8 cellular contexts compared by ENCODE assay signal in genomic region chr5:140344683-140345423, GRCh38. TPM values are rescaled to one million over a fixed set of nuclear protein-coding genes. Genes with fewer than 3 reads are reported as not detected.
DNase-seq lines count a peak whose midpoint lies in the region; ATAC-seq, FAIRE-seq and TF ChIP-seq lines count a peak whose summit lies in the region.

No MANE protein-coding gene starts in this region.

- intact Hi-C loops in kidney (cut with DNase I): loop anchor here (5.0 kb wide), 1 partner anchor 98 kb away; no protein-coding TSS in a partner anchor
- intact Hi-C loops in stomach (cut with DNase I; ENCODE audit: low total_unique reads): loop anchor here (5.0 kb wide), 1 partner anchor 98 kb away; no protein-coding TSS in a partner anchor

- peak overlapping the region; percentile 8 to 57 for H3K9ac ChIP-seq in kidney (ENCODE audit: low read length in 2 of 2)

- peaks cover 2% of the 10 kb centered on the region for H3K36me3 Mint-ChIP-seq in activated T-cell treated with anti-CD3 and anti-CD28 coated beads, Interleukin-2, amount 50 U/mL, for 4 hours (ENCODE audit: insufficient read depth)

- ATAC-seq in activated T-cell treated with anti-CD3 and anti-CD28 coated beads, Interleukin-2, amount 50 U/mL, for 4 hours: peak; percentile 29 to 41

- peaks cover 2% of the 10 kb centered on the region for H3K27me3 Mint-ChIP-seq in activated T-cell treated with anti-CD3 and anti-CD28 coated beads, Interleukin-2, amount 50 U/mL, for 4 hours (ENCODE audit: low read depth)

- H3K9me3 ChIP-seq in kidney (ENCODE audit: control insufficient read depth in 1 of 2, low read length in 2 of 2) (no peaks in the 10 kb centered on the region), stomach (no peaks in the 10 kb centered on the region)

- no peaks in the 10 kb centered on the region for H3K27me3 ChIP-seq in stomach

- peak; percentile 7 for DNase-seq in activated T-cell treated with anti-CD3 and anti-CD28 coated beads, Interleukin-2, amount 50 U/mL, for 4 hours
- DNase-seq in activated T-cell treated with anti-CD3 and anti-CD28 coated beads, Interleukin-2, amount 50 U/mL, for 1 hour: no peak
- DNase-seq in activated naive CD4-positive, alpha-beta T cell treated with anti-CD3 and anti-CD28 coated beads, Interleukin-2, amount 50 U/mL, for 16 hours: peak; percentile 27
- DNase-seq in kidney: no peak
- peak; percentile 53 for DNase-seq in stomach
- no peak for DNase-seq in DMS 273 (lab: John Stamatoyannopoulos, UW; ENCODE audit: unreplicated experiment)
- no peak for DNase-seq in ecto neural progenitor cell (ENCODE audit: low spot score)
- DNase-seq in NCI-H187 (lab: John Stamatoyannopoulos, UW): no peak

- H3K4me3 ChIP-seq in kidney (ENCODE audit: low read length in 2 of 2): peak overlapping the region; percentile 43 to 69
- peak overlapping the region; percentile 74 to 91 (median 88) for H3K4me3 ChIP-seq in stomach

- no peak for TF ChIP-seq EP300 in stomach (IDR thresholded peaks at IDR 0.05)

- H3K36me3 ChIP-seq in kidney (ENCODE audit: control insufficient read depth in 1 of 2, insufficient read depth in 2 of 2, low read length in 2 of 2) (peaks cover 0 to 2% of the 10 kb centered on the region in 2 donors), stomach (peaks cover 6 to 44% (median 22%) of the 10 kb centered on the region in 4 donors)

- no peak for FAIRE-seq in kidney (lab: Jason Lieb, UNC)

- peaks cover 37% of the 10 kb centered on the region for H3K4me1 Mint-ChIP-seq in activated T-cell treated with anti-CD3 and anti-CD28 coated beads, Interleukin-2, amount 50 U/mL, for 4 hours (ENCODE audit: low read depth)

- H3K4me1 ChIP-seq in kidney (ENCODE audit: control insufficient read depth in 1 of 2, insufficient read depth in 1 of 2, low read depth in 1 of 2, low read length in 2 of 2): peaks cover 6 to 20% of the 10 kb centered on the region in 2 donors
- peaks cover 62 to 83% (median 82%) of the 10 kb centered on the region in 4 donors for H3K4me1 ChIP-seq in stomach

- no peak for TF ChIP-seq POLR2A in stomach (IDR thresholded peaks at IDR 0.05)

- H3K4me3 Mint-ChIP-seq in activated T-cell treated with anti-CD3 and anti-CD28 coated beads, Interleukin-2, amount 50 U/mL, for 4 hours: peak overlapping the region; percentile 73

- TF ChIP-seq CTCF in kidney (IDR thresholded peaks at IDR 0.05; ENCODE audit: borderline replicate concordance, extremely low read depth, insufficient read depth) (no peak), stomach (IDR thresholded peaks at IDR 0.05) (no peak)

- no peaks in the 10 kb centered on the region for H3K9me3 Mint-ChIP-seq in activated T-cell treated with anti-CD3 and anti-CD28 coated beads, Interleukin-2, amount 50 U/mL, for 4 hours

- 20 to 52% (median 28%) methylated on average over 4 of the region's 4 CpGs for WGBS in stomach, 5 donors

- H3K27ac ChIP-seq in kidney (ENCODE audit: low read depth in 2 of 2, low read length in 2 of 2) (peak overlapping the region in 1 of 2 donors; percentile 41), stomach (peak overlapping the region; percentile 62 to 93 (median 90))

RNA-seq across cellular contexts. Expression of gene HBEGF, which starts 1.6 kb away (rescaled TPM):
- 1 to 10 TPM; 3.8 to 5.2 (median 4.0) TPM for total RNA-seq in activated T-cell treated with anti-CD3 and anti-CD28 coated beads, Interleukin-2, amount 50 U/mL, for 4 hours
- 7.8 TPM for total RNA-seq in kidney
- 6.0 TPM for polyA plus RNA-seq in kidney (ENCODE audit: insufficient read depth, low read depth, low replicate concordance)
- 10 to 100 TPM in 3 of 5 donors, 1 to 10 TPM in 2; 1.2 to 39.8 (median 27.7) TPM for total RNA-seq in stomach
- polyA plus RNA-seq in stomach: 10 to 100 TPM in 2 of 3 donors, 1 to 10 TPM in 1; 8.5 to 15.0 (median 11.8) TPM

RNA-seq across cellular contexts. Expression of gene SLC4A9, which starts 15.1 kb away (rescaled TPM):
- total RNA-seq in activated T-cell treated with anti-CD3 and anti-CD28 coated beads, Interleukin-2, amount 50 U/mL, for 4 hours: not detected
- 2.5 TPM for total RNA-seq in kidney
- 29.9 TPM for polyA plus RNA-seq in kidney (ENCODE audit: insufficient read depth, low read depth, low replicate concordance)
- not detected for total RNA-seq in stomach
- polyA plus RNA-seq in stomach: under 1 TPM in 1 of 3 donors, not detected in 2; 0.30 TPM

RNA-seq across cellular contexts. Expression of gene PFDN1, which starts 42.0 kb away (rescaled TPM):
- total RNA-seq in activated T-cell treated with anti-CD3 and anti-CD28 coated beads, Interleukin-2, amount 50 U/mL, for 4 hours: 10 to 100 TPM; 54.1 to 58.8 (median 55.7) TPM
- total RNA-seq in kidney (48.9 TPM), stomach (100 to 1,000 TPM in 2 of 5 donors, 10 to 100 TPM in 3; 28.6 to 137 (median 52.1) TPM)
- polyA plus RNA-seq in kidney (ENCODE audit: insufficient read depth, low read depth, low replicate concordance) (85.8 TPM), stomach (10 to 100 TPM; 70.7 to 88.0 (median 77.8) TPM)

RNA-seq across cellular contexts. Expression of gene ANKHD1, which starts 56.8 kb away (rescaled TPM):
- total RNA-seq in activated T-cell treated with anti-CD3 and anti-CD28 coated beads, Interleukin-2, amount 50 U/mL, for 4 hours: 100 to 1,000 TPM in 1 of 3 donors, 10 to 100 TPM in 2; 88.6 to 102 (median 95.1) TPM
- 130 TPM for total RNA-seq in kidney
- polyA plus RNA-seq in kidney (ENCODE audit: insufficient read depth, low read depth, low replicate concordance): 26.4 TPM
- total RNA-seq in stomach: 100 to 1,000 TPM in 4 of 5 donors, 10 to 100 TPM in 1; 99.6 to 249 (median 175) TPM
- polyA plus RNA-seq in stomach: 10 to 100 TPM; 22.0 to 99.4 (median 37.6) TPM

Comparison
In these comparisons a context has a peak if more than half of its experiments do, and no peak if none do; other contexts are left out.
1. DNase-seq: peak in activated T-cell treated with anti-CD3 and anti-CD28 coated beads, Interleukin-2, amount 50 U/mL, for 4 hours (single experiment), activated naive CD4-positive, alpha-beta T cell treated with anti-CD3 and anti-CD28 coated beads, Interleukin-2, amount 50 U/mL, for 16 hours (single experiment) and stomach (single experiment); none in activated T-cell treated with anti-CD3 and anti-CD28 coated beads, Interleukin-2, amount 50 U/mL, for 1 hour (single experiment), kidney (single experiment), DMS 273 (single experiment), ecto neural progenitor cell (single experiment) and NCI-H187 (0 of 2).